In the genomic region with DNA sequence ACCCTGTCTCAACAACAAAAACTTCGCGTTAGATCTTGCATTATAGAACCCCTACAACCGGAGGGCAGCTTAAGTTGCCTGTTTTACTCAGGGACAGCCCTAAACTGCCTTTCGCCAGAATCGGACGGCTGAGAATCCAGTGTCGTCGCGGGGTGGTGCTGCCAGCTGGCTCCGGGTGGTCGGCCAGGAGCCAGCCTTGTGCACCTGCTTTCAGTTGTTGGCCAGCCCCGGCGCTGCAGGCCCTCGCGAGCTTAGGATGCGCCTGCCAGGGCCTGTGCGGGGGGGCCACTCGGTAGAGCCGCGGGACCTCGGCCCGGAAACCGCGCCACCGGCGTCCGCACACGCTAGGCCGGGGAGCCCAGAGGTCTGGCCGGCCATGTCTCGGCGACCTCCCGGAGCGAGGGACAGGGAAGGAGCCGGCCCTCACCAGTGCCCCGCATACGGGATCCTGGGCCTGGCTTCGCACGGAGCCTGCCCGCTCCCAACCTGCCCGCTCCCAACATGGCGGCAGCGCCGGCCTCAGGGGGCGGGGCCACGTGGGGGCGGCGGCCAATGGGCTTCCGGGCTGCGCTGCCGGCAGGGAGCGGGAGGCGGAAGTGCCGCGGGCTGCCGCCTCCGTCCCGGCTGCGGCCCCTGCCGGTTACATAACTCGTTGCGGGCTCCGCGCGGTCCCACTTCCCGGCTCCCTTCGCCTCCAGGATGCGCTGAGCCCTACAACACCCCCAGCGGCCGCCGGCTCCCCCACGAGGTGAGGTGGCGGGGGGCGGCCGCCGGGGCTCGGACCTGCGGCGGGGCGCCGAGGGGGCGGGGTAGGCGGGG, we compare ENCODE assay signal across 9 cellular contexts. TPM values are rescaled to one million over a fixed set of nuclear protein-coding genes. Genes with fewer than 3 reads are reported as not detected.
DNase-seq lines count a peak whose midpoint lies in the region; ATAC-seq, FAIRE-seq and TF ChIP-seq lines count a peak whose summit lies in the region.
"Had no signal": no experiment of that assay in that cellular context is flagged by ENCODE, and none has a peak within 500 bp of the region (broad histone marks: within the 10 kb centered on the region; RNA-seq: fewer than 3 reads in every experiment).

No MANE protein-coding gene starts in this region.

- H3K4me3 ChIP-seq in colonic mucosa: peak overlapping the region; percentile 76
- H3K4me3 ChIP-seq in left lung: peak overlapping the region; percentile 87

- H3K27me3 Mint-ChIP-seq in activated CD4-positive, alpha-beta T cell treated with anti-CD3 and anti-CD28 coated beads, Interleukin-2, amount 10 ng/mL, durations not matched to agents 24 days and 14 days: no peaks in the 10 kb centered on the region

- H3K36me3 ChIP-seq in colonic mucosa: no peaks in the 10 kb centered on the region
- no peaks in the 10 kb centered on the region for H3K36me3 ChIP-seq in left lung

- peaks cover 38% of the 10 kb centered on the region for H3K4me1 ChIP-seq in colonic mucosa
- H3K4me1 ChIP-seq in left lung: peaks cover 30 to 54% of the 10 kb centered on the region in 2 donors

- H3K27ac Mint-ChIP-seq in activated CD4-positive, alpha-beta T cell treated with anti-CD3 and anti-CD28 coated beads, Interleukin-2, amount 10 ng/mL, durations not matched to agents 24 days and 14 days: peak overlapping the region; percentile 84

- no peaks in the 10 kb centered on the region for H3K27me3 ChIP-seq in colonic mucosa
- H3K27me3 ChIP-seq in left lung: no peaks in the 10 kb centered on the region

- TF ChIP-seq CTCF in colonic mucosa (IDR thresholded peaks at IDR 0.05) (peak; percentile 33), left lung (IDR thresholded peaks at IDR 0.05) (peak; percentile 28 to 53)

- peaks cover 8% of the 10 kb centered on the region for H3K36me3 Mint-ChIP-seq in activated CD4-positive, alpha-beta T cell treated with anti-CD3 and anti-CD28 coated beads, Interleukin-2, amount 10 ng/mL, durations not matched to agents 24 days and 14 days (ENCODE audit: low read depth)

- peak overlapping the region; percentile 90 to 98 for H3K9ac ChIP-seq in colonic mucosa (ENCODE audit: low read depth in 2 of 2, low read length in 2 of 2)

- H3K9me3 ChIP-seq in colonic mucosa (no peaks in the 10 kb centered on the region), left lung (no peaks in the 10 kb centered on the region)

- H3K9me3 Mint-ChIP-seq in activated CD4-positive, alpha-beta T cell treated with anti-CD3 and anti-CD28 coated beads, Interleukin-2, amount 10 ng/mL, durations not matched to agents 24 days and 14 days: no peaks in the 10 kb centered on the region

- H3K4me3 Mint-ChIP-seq in activated CD4-positive, alpha-beta T cell treated with anti-CD3 and anti-CD28 coated beads, Interleukin-2, amount 10 ng/mL, durations not matched to agents 24 days and 14 days: peak overlapping the region; percentile 85

- peak; percentile 79 to 97 (median 90) for DNase-seq in C1 segment of cervical spinal cord (lab: John Stamatoyannopoulos, UW)
- DNase-seq in GM19239 (ENCODE audit: insufficient read length, low spot score): peak; percentile 99
- DNase-seq in NCI-H460 (ENCODE audit: extremely low read depth, low read depth): peak; percentile 83
- DNase-seq in activated CD4-positive, alpha-beta T cell treated with anti-CD3 and anti-CD28 coated beads, Interleukin-2, amount 10 ng/mL, durations not matched to agents 24 days and 14 days: peak; percentile 97
- peak; percentile 86 for DNase-seq in colonic mucosa
- DNase-seq in left lung: peak; percentile 88 to 97
- DNase-seq in stimulated activated CD4-positive, alpha-beta T cell treated with anti-CD3 and anti-CD28 coated beads, Interleukin-2, amount 100 ng/mL, for 4 hours (ENCODE audit: low read depth): peak; percentile 86

- H3K4me1 Mint-ChIP-seq in activated CD4-positive, alpha-beta T cell treated with anti-CD3 and anti-CD28 coated beads, Interleukin-2, amount 10 ng/mL, durations not matched to agents 24 days and 14 days: peaks cover 39% of the 10 kb centered on the region

- H3K27ac ChIP-seq in colonic mucosa (peak overlapping the region; percentile 96), left lung (peak overlapping the region; percentile 95 to 96)

- FAIRE-seq in GM19239 (lab: Jason Lieb, UNC): peak; percentile 80
- FAIRE-seq: islet of Langerhans had no signal

- peak; percentile 79 for ATAC-seq in HG03442 (IDR thresholded peaks at IDR 0.05; ENCODE audit: unreplicated experiment)
- ATAC-seq in left lung: peak; percentile 95

- intact Hi-C loops in activated CD4-positive, alpha-beta T cell treated with anti-CD3 and anti-CD28 coated beads, Interleukin-2, amount 10 ng/mL, durations not matched to agents 24 days and 14 days (cut with micrococcal nuclease): loop anchor here (1.0 to 5.0 kb wide), 4 partner anchors 43 to 300 kb away; partner anchors contain the start of genes CLUAP1, ZNF174 and ZSCAN32
- intact Hi-C loops in colonic mucosa (cut with DNase I) (no loop called here), left lung (cut with DNase I) (no loop called here)

RNA-seq across cellular contexts. Expression of gene NAA60, which starts 14.2 kb away (rescaled TPM):
- total RNA-seq in NCI-H460 (2014; rRNA removed; shearing (Covaris generic)): 16.7 and 18.9 TPM in 2 replicates
- 9.8 and 20.1 TPM in 2 replicates for polyA plus RNA-seq in NCI-H460 (2014; cell fraction: nucleus; rRNA removed)
- 31.4 and 34.7 TPM in 2 replicates for total RNA-seq in activated CD4-positive, alpha-beta T cell treated with anti-CD3 and anti-CD28 coated beads, Interleukin-2, amount 10 ng/mL, durations not matched to agents 24 days and 14 days
- total RNA-seq in colonic mucosa (10 to 100 TPM; 56.8 to 68.6 TPM), left lung (10 to 100 TPM; 47.8 to 49.4 TPM)

RNA-seq across cellular contexts. Expression of gene ZNF597, which starts 14.3 kb away (rescaled TPM):
- 4.4 and 5.6 TPM in 2 replicates for total RNA-seq in NCI-H460 (2014; rRNA removed; shearing (Covaris generic))
- 5.0 and 6.6 TPM in 2 replicates for polyA plus RNA-seq in NCI-H460 (2014; cell fraction: nucleus; rRNA removed)
- 1.9 and 2.1 TPM in 2 replicates for total RNA-seq in activated CD4-positive, alpha-beta T cell treated with anti-CD3 and anti-CD28 coated beads, Interleukin-2, amount 10 ng/mL, durations not matched to agents 24 days and 14 days
- total RNA-seq in colonic mucosa (1 to 10 TPM; 1.4 to 1.7 TPM), left lung (1 to 10 TPM; 3.2 to 4.1 TPM)

RNA-seq across cellular contexts. Expression of gene C16orf90, which starts 37.6 kb away (rescaled TPM):
- not detected in 2 replicates for total RNA-seq in NCI-H460 (2014; rRNA removed; shearing (Covaris generic))
- polyA plus RNA-seq in NCI-H460 (2014; cell fraction: nucleus; rRNA removed): not detected in 2 replicates
- total RNA-seq in activated CD4-positive, alpha-beta T cell treated with anti-CD3 and anti-CD28 coated beads, Interleukin-2, amount 10 ng/mL, durations not matched to agents 24 days and 14 days: not detected in 2 replicates
- total RNA-seq in colonic mucosa (not detected), left lung (not detected)

RNA-seq across cellular contexts. Expression of gene CLUAP1, which starts 43.2 kb away (rescaled TPM):
- total RNA-seq in NCI-H460 (2014; rRNA removed; shearing (Covaris generic)): 25.1 and 31.9 TPM in 2 replicates
- polyA plus RNA-seq in NCI-H460 (2014; cell fraction: nucleus; rRNA removed): 14.7 and 19.2 TPM in 2 replicates
- 19.6 and 22.5 TPM in 2 replicates for total RNA-seq in activated CD4-positive, alpha-beta T cell treated with anti-CD3 and anti-CD28 coated beads, Interleukin-2, amount 10 ng/mL, durations not matched to agents 24 days and 14 days
- total RNA-seq in colonic mucosa (10 to 100 TPM in 1 of 2 donors, 1 to 10 TPM in 1; 7.9 to 10.8 TPM), left lung (10 to 100 TPM; 21.6 to 27.3 TPM)

RNA-seq across cellular contexts. Expression of gene ZNF174, which starts 56.6 kb away (rescaled TPM):
- 19.4 and 21.6 TPM in 2 replicates for total RNA-seq in NCI-H460 (2014; rRNA removed; shearing (Covaris generic))
- polyA plus RNA-seq in NCI-H460 (2014; cell fraction: nucleus; rRNA removed): 10.9 and 19.1 TPM in 2 replicates
- 10.1 and 11.4 TPM in 2 replicates for total RNA-seq in activated CD4-positive, alpha-beta T cell treated with anti-CD3 and anti-CD28 coated beads, Interleukin-2, amount 10 ng/mL, durations not matched to agents 24 days and 14 days
- total RNA-seq in colonic mucosa (1 to 10 TPM; 6.7 to 6.8 TPM), left lung (1 to 10 TPM; 8.1 to 9.2 TPM)

Comparison
In these comparisons a context has a peak if more than half of its experiments do, and no peak if none do; other contexts are left out.
1. Peak in every context shown above with its lines: DNase-seq, ATAC-seq, H3K4me3 ChIP-seq and H3K27ac ChIP-seq.